8 cellular contexts compared by ENCODE assay signal in the genomic region with DNA sequence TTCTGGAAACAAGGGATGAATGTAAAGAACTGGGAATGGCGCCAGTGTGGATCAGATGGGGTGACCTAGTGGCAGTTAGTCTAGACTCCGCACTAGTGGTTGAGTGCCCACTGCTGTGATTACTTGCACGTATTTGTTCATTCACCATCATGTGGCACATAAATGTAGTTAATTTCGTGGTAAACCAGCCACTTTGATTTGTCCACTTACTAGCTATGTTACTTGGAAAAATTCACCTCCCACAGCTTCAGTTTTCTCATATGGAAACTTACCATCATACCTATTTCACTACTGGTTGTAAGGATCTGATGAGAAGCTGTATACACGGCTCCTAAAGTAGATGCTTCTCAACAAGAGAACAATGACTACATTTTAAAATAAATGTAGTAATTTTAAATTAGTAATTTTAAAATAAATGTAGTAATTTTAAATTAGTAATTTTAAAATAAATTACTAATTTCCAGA. TPM values are rescaled to one million over a fixed set of nuclear protein-coding genes. Genes with fewer than 3 reads are reported as not detected.
DNase-seq lines count a peak whose midpoint lies in the region; ATAC-seq and TF ChIP-seq lines count a peak whose summit lies in the region.

No MANE protein-coding gene starts in this region.

- no peaks in the 10 kb centered on the region for H3K27me3 ChIP-seq in CD8-positive, alpha-beta memory T cell (ENCODE audit: insufficient read depth, low read length, poor library complexity, severe bottlenecking)

- H3K4me3 Mint-ChIP-seq in CD8-positive, alpha-beta memory T cell = peak overlapping the region; percentile 86 to 91 (median 88)
- H3K4me3 Mint-ChIP-seq in central memory CD8-positive, alpha-beta T cell = peak overlapping the region; percentile 76
- H3K4me3 Mint-ChIP-seq in nephron = peak overlapping the region; percentile 85 to 92 (median 91)

- CTCF ChIA-PET in CD8-positive, alpha-beta memory T cell (lab: Charles Lee) = interaction anchor here (1.0 kb wide), 1 partner anchor 103 kb away, joined by 5 read pairs; no protein-coding TSS in a partner anchor

- no peaks in the 10 kb centered on the region for H3K9me3 Mint-ChIP-seq in CD8-positive, alpha-beta memory T cell
- H3K9me3 Mint-ChIP-seq in central memory CD8-positive, alpha-beta T cell = no peaks in the 10 kb centered on the region
- H3K9me3 Mint-ChIP-seq in nephron = peaks cover 2% of the 10 kb centered on the region

- POLR2A ChIA-PET in CD8-positive, alpha-beta memory T cell (lab: Charles Lee) = no interaction called here

- H3K27ac ChIP-seq in CD8-positive, alpha-beta memory T cell (ENCODE audit: low read depth, low read length) = peak overlapping the region; percentile 87

- peaks cover 5 to 6% of the 10 kb centered on the region in 2 donors for H3K27me3 Mint-ChIP-seq in CD8-positive, alpha-beta memory T cell
- no peaks in the 10 kb centered on the region for H3K27me3 Mint-ChIP-seq in central memory CD8-positive, alpha-beta T cell
- H3K27me3 Mint-ChIP-seq in nephron (ENCODE audit: low read depth) = peaks cover 3% of the 10 kb centered on the region

- H3K9me3 ChIP-seq in CD8-positive, alpha-beta memory T cell (ENCODE audit: low read length) = no peaks in the 10 kb centered on the region

- H3K36me3 ChIP-seq in CD8-positive, alpha-beta memory T cell (ENCODE audit: insufficient read depth, low read length) = no peaks in the 10 kb centered on the region

- no peak for TF ChIP-seq CTCF in nephron (IDR thresholded peaks at IDR 0.05; ENCODE audit: unreplicated experiment in 3 of 3)

- ATAC-seq in HG02938 (IDR thresholded peaks at IDR 0.05; ENCODE audit: unreplicated experiment) = peak; percentile 29
- peak; percentile 5 for ATAC-seq in central memory CD8-positive, alpha-beta T cell (replicated peaks; ENCODE audit: extremely low read depth, poor library complexity, severe bottlenecking)

- peaks cover 0 to 16% (median 1%) of the 10 kb centered on the region in 3 donors for H3K36me3 Mint-ChIP-seq in CD8-positive, alpha-beta memory T cell
- H3K36me3 Mint-ChIP-seq in central memory CD8-positive, alpha-beta T cell (ENCODE audit: insufficient read depth) = peaks cover 2% of the 10 kb centered on the region
- no peaks in the 10 kb centered on the region for H3K36me3 Mint-ChIP-seq in nephron (ENCODE audit: low read depth)

- H3K4me3 ChIP-seq in CD8-positive, alpha-beta memory T cell (ENCODE audit: low read length) = peak overlapping the region; percentile 86

- no peak for DNase-seq in CD8-positive, alpha-beta memory T cell
- no peak for DNase-seq in central memory CD8-positive, alpha-beta T cell (ENCODE audit: low spot score in 2 of 2)
- no peak for DNase-seq in activated effector memory CD4-positive, alpha-beta T cell treated with anti-CD3 and anti-CD28 coated beads, Interleukin-2, amount 50 U/mL, for 16 hours
- DNase-seq in stimulated activated CD4-positive, alpha-beta T cell treated with anti-CD3 and anti-CD28 coated beads, Interleukin-4, amount 100 ng/mL, for 24 hours = no peak
- DNase-seq in NCI-H526 treated with DMSO at 0.1 percent for 48 hours (lab: John Stamatoyannopoulos, UW) = no peak
- no peak for DNase-seq in SKM-1 (lab: John Stamatoyannopoulos, UW; ENCODE audit: unreplicated experiment)

- H3K4me1 ChIP-seq in CD8-positive, alpha-beta memory T cell (ENCODE audit: insufficient read depth, low read length) = peaks cover 4% of the 10 kb centered on the region

- H3K27ac Mint-ChIP-seq in CD8-positive, alpha-beta memory T cell = peak overlapping the region; percentile 96 to 98 (median 98)
- H3K27ac Mint-ChIP-seq in central memory CD8-positive, alpha-beta T cell (ENCODE audit: low read depth) = peak overlapping the region; percentile 87
- peak overlapping the region; percentile 86 to 93 (median 87) for H3K27ac Mint-ChIP-seq in nephron

- peaks cover 20 to 38% (median 33%) of the 10 kb centered on the region in 3 donors for H3K4me1 Mint-ChIP-seq in CD8-positive, alpha-beta memory T cell
- peaks cover 20% of the 10 kb centered on the region for H3K4me1 Mint-ChIP-seq in central memory CD8-positive, alpha-beta T cell
- no peaks in the 10 kb centered on the region for H3K4me1 Mint-ChIP-seq in nephron

RNA-seq across cellular contexts. Expression of gene DYNLT3, which starts 0.4 kb away (rescaled TPM):
- total RNA-seq in CD8-positive, alpha-beta memory T cell = 10 to 100 TPM; 17.2 to 20.5 TPM
- polyA plus RNA-seq in CD8-positive, alpha-beta memory T cell = 44.9 TPM
